In genomic region chr4:2964077-2964471, GRCh38 we compare ENCODE assay signal across 8 cellular contexts. TPM values are rescaled to one million over a fixed set of nuclear protein-coding genes. Genes with fewer than 3 reads are reported as not detected.
DNase-seq lines count a peak whose midpoint lies in the region; ATAC-seq and TF ChIP-seq lines count a peak whose summit lies in the region.

No MANE protein-coding gene starts in this region.

- WGBS in esophagus muscularis mucosa, result 0% methylated on average over 6 of the region's 23 CpGs
- WGBS in neuronal stem cell (ENCODE audit: extremely low coverage in 2 of 2, insufficient read length in 2 of 2, insufficient replicate concordance in 1 of 2), 2 donors, result no CpG with 5 or more reads among the region's 23 CpGs

- ATAC-seq in GM19023 (IDR thresholded peaks at IDR 0.05; ENCODE audit: unreplicated experiment) (no peak), HG03280 (IDR thresholded peaks at IDR 0.05; ENCODE audit: unreplicated experiment) (no peak), HG02884 (IDR thresholded peaks at IDR 0.05; ENCODE audit: unreplicated experiment) (no peak)

- H3K36me3 ChIP-seq in Peyer's patch (no peaks in the 10 kb centered on the region), esophagus muscularis mucosa (peaks cover 0 to under 1% (median 0%) of the 10 kb centered on the region in 4 donors), neuronal stem cell (replicated peaks in 1 of 2; ENCODE audit: control insufficient read depth in 2 of 2, insufficient read depth in 2 of 2, low read length in 2 of 2) (peaks cover 1 to 13% of the 10 kb centered on the region in 2 donors)

- no peak overlapping the region for H3K4ac ChIP-seq in neuronal stem cell (ENCODE audit: low read length)

- in situ Hi-C loops in G401 (cut with HindIII; ENCODE audit: low sequenced_read_pairs), result no loop called here

- no peak overlapping the region for H2AK5ac ChIP-seq in neuronal stem cell (ENCODE audit: low read depth, low read length)

- H2BK12ac ChIP-seq in neuronal stem cell (ENCODE audit: low read length), result no peak overlapping the region

- H3K9me3 ChIP-seq in Peyer's patch, result no peaks in the 10 kb centered on the region
- H3K9me3 ChIP-seq in esophagus muscularis mucosa, result no peaks in the 10 kb centered on the region
- no peaks in the 10 kb centered on the region for H3K9me3 ChIP-seq in neuronal stem cell (replicated peaks in 1 of 2; ENCODE audit: control insufficient read depth in 2 of 2, insufficient read depth in 1 of 2, low read depth in 1 of 2, low read length in 2 of 2)

- H3K14ac ChIP-seq in neuronal stem cell (ENCODE audit: low read length), result peak overlapping the region; percentile 38

- peaks cover 6 to 20% (median 6%) of the 10 kb centered on the region in 4 donors for H3K4me1 ChIP-seq in Peyer's patch
- peaks cover 25 to 43% (median 38%) of the 10 kb centered on the region in 4 donors for H3K4me1 ChIP-seq in esophagus muscularis mucosa
- H3K4me1 ChIP-seq in neuronal stem cell (ENCODE audit: control insufficient read depth in 2 of 2, insufficient read depth in 1 of 2, low read depth in 1 of 2, low read length in 2 of 2), result peaks cover 3 to 8% of the 10 kb centered on the region in 2 donors

- H3K9ac ChIP-seq in neuronal stem cell (ENCODE audit: low read depth, low read length, poor library complexity), result peak overlapping the region; percentile 86

- H3K23ac ChIP-seq in neuronal stem cell (ENCODE audit: low read depth, low read length, poor library complexity), result peak overlapping the region; percentile 93

- no peaks in the 10 kb centered on the region for H3K27me3 ChIP-seq in Peyer's patch
- no peaks in the 10 kb centered on the region for H3K27me3 ChIP-seq in esophagus muscularis mucosa
- no peaks in the 10 kb centered on the region for H3K27me3 ChIP-seq in neuronal stem cell (ENCODE audit: control insufficient read depth in 3 of 3, insufficient read depth in 3 of 3, low read depth in 1 of 3, low read length in 3 of 3)

- peak overlapping the region; percentile 100 for H2AFZ ChIP-seq in neuronal stem cell (ENCODE audit: low read length)

- peak overlapping the region; percentile 67 to 95 (median 86) for H3K4me3 ChIP-seq in Peyer's patch
- peak overlapping the region; percentile 81 to 99 (median 98) for H3K4me3 ChIP-seq in esophagus muscularis mucosa
- peak overlapping the region; percentile 60 to 96 for H3K4me3 ChIP-seq in neuronal stem cell (ENCODE audit: low read length in 2 of 2)

- H2BK5ac ChIP-seq in neuronal stem cell (ENCODE audit: low read length), result no peak overlapping the region

- peak overlapping the region; percentile 81 for H3K4me2 ChIP-seq in neuronal stem cell (ENCODE audit: insufficient read depth, low read length, poor library complexity, severe bottlenecking)

- H3K27ac ChIP-seq in Peyer's patch (peak overlapping the region; percentile 76 to 89 (median 83)), esophagus muscularis mucosa (replicated peaks in 1 of 4) (peak overlapping the region; percentile 84 to 90 (median 90)), neuronal stem cell (replicated peaks; ENCODE audit: low read length) (no peak overlapping the region)

- no peak overlapping the region for H2BK120ac ChIP-seq in neuronal stem cell (ENCODE audit: low read depth, low read length)

- peak; percentile 48 for DNase-seq in G401 (ENCODE audit: low spot score)
- no peak for DNase-seq in Peyer's patch
- no peak for DNase-seq in esophagus muscularis mucosa (ENCODE audit: extremely low spot score)
- DNase-seq in neuronal stem cell (ENCODE audit: low spot score), result peak; percentile 9
- no peak for DNase-seq in posterior vena cava (ENCODE audit: low spot score)

- TF ChIP-seq POLR2A in Peyer's patch (IDR thresholded peaks at IDR 0.05), result no peak
- TF ChIP-seq POLR2A in esophagus muscularis mucosa (IDR thresholded peaks at IDR 0.05; ENCODE audit: low read depth), result no peak

- no peak overlapping the region for H4K91ac ChIP-seq in neuronal stem cell (ENCODE audit: low read depth, low read length, poor library complexity)

- H3K79me1 ChIP-seq in neuronal stem cell (ENCODE audit: low read depth, low read length), result peaks cover 4% of the 10 kb centered on the region

- peak overlapping the region; percentile 85 for H3K18ac ChIP-seq in neuronal stem cell (ENCODE audit: low read length)

- TF ChIP-seq CTCF in Peyer's patch (IDR thresholded peaks at IDR 0.05), result no peak
- no peak for TF ChIP-seq CTCF in esophagus muscularis mucosa (IDR thresholded peaks at IDR 0.05)

- TF ChIP-seq EP300 in esophagus muscularis mucosa (IDR thresholded peaks at IDR 0.05), result peak; percentile 9

- intact Hi-C loops in esophagus muscularis mucosa (cut with DNase I), result loop anchor here (10.0 kb wide), 2 partner anchors 199 to 549 kb away; partner anchors contain the start of genes CFAP99 and ZFYVE28
- intact Hi-C loops in posterior vena cava (cut with DNase I), result loop anchor here in 1 of 2 donors (10.0 kb wide), 1 partner anchor 719 kb away; the partner anchor contains the start of genes HAUS3 and POLN

- no peak overlapping the region for H4K8ac ChIP-seq in neuronal stem cell (ENCODE audit: low read depth, low read length)

- no peak overlapping the region for H2BK15ac ChIP-seq in neuronal stem cell (ENCODE audit: low read length)

RNA-seq across cellular contexts. Expression of gene GRK4, which starts 0.7 kb away (rescaled TPM):
- 2.0 and 4.2 TPM in 2 replicates for total RNA-seq in G401 (2014; rRNA removed; shearing (Covaris generic))
- total RNA-seq in Peyer's patch (10 to 100 TPM in 1 of 4 donors, 1 to 10 TPM in 2, under 1 TPM in 1; 0.95 to 17.3 (median 1.5) TPM), esophagus muscularis mucosa (1 to 10 TPM; 4.8 to 8.0 (median 6.4) TPM), posterior vena cava (1 to 10 TPM; 5.6 to 8.0 TPM)
- polyA plus RNA-seq in neuronal stem cell (2013, experiment 1 of 2), result 4.2 TPM
- 3.7 TPM for polyA plus RNA-seq in neuronal stem cell (2013, experiment 2 of 2)

RNA-seq across cellular contexts. Expression of gene NOP14, which starts 0.9 kb away (rescaled TPM):
- total RNA-seq in G401 (2014; rRNA removed; shearing (Covaris generic)), result 25.8 and 55.4 TPM in 2 replicates
- total RNA-seq in Peyer's patch (10 to 100 TPM; 13.0 to 76.7 (median 18.6) TPM), esophagus muscularis mucosa (10 to 100 TPM; 16.7 to 21.1 (median 18.8) TPM), posterior vena cava (10 to 100 TPM; 16.1 to 20.5 TPM)
- polyA plus RNA-seq in neuronal stem cell (2013, experiment 1 of 2), result 21.4 TPM
- 21.1 TPM for polyA plus RNA-seq in neuronal stem cell (2013, experiment 2 of 2)

Comparison
In these comparisons a context has a peak if more than half of its experiments do, and no peak if none do; other contexts are left out.
1. DNase-seq: peak in G401 (single experiment) and neuronal stem cell (single experiment); none in Peyer's patch (0 of 3), esophagus muscularis mucosa (single experiment) and posterior vena cava (single experiment).
2. Peak in every context shown above with its lines, with median percentiles within 50 percentile points of each other: H3K4me3 ChIP-seq.